ENCODE assay signal across 9 cellular contexts in genomic region chr2:235026649-235027557, GRCh38.
DNase-seq lines count a peak whose midpoint lies in the region; ATAC-seq and TF ChIP-seq lines count a peak whose summit lies in the region.
"Had no signal": no experiment of that assay in that cellular context is flagged by ENCODE, and none has a peak within 500 bp of the region (broad histone marks: within the 10 kb centered on the region; RNA-seq: fewer than 3 reads in every experiment).

No MANE protein-coding gene starts in this region.

- H3K27ac ChIP-seq in SJCRH30 (no peak overlapping the region), ascending aorta (no peak overlapping the region)

- H3K27me3 ChIP-seq in SJCRH30 (no peaks in the 10 kb centered on the region), ascending aorta (no peaks in the 10 kb centered on the region)

- H3K36me3 ChIP-seq in SJCRH30 (no peaks in the 10 kb centered on the region; the same call in 1 of the 2 replicates), ascending aorta (no peaks in the 10 kb centered on the region)

- peaks cover 22% of the 10 kb centered on the region for H3K4me1 ChIP-seq in SJCRH30
- H3K4me1 ChIP-seq in ascending aorta = peaks cover 9 to 15% of the 10 kb centered on the region in 2 donors

- intact Hi-C loops in ascending aorta (cut with DNase I) = no loop called here

- no peak for TF ChIP-seq CTCF in ascending aorta (IDR thresholded peaks at IDR 0.05)

- H3K9me3 ChIP-seq in SJCRH30 (replicated peaks) (no peaks in the 10 kb centered on the region), ascending aorta (no peaks in the 10 kb centered on the region)

- H3K4me3 ChIP-seq in SJCRH30 (no peak overlapping the region), ascending aorta (no peak overlapping the region)

- no peak for ATAC-seq in HG02678 (IDR thresholded peaks at IDR 0.05; ENCODE audit: unreplicated experiment)

- DNase-seq in SIG-M5 treated with dmso at 0.1 percent for 504 hours (lab: John Stamatoyannopoulos, UW; ENCODE audit: unreplicated experiment) = peak; percentile 54
- no peak for DNase-seq in SIG-M5 (lab: John Stamatoyannopoulos, UW)
- peak; percentile 62 for DNase-seq in SW480 (ENCODE audit: low spot score)
- peak; percentile 57 for DNase-seq in iPS-NIHi11 (ENCODE audit: low spot score)
- peak; percentile 94 for DNase-seq in ureter (ENCODE audit: low spot score)
- no peak for DNase-seq in SJCRH30
- no peak for DNase-seq in ascending aorta (ENCODE audit: low spot score in 2 of 2)
- DNase-seq: activated CD4-positive, alpha-beta T cell treated with anti-CD3 and anti-CD28 coated beads for 48 hours had no signal

Comparison
In these comparisons a context has a peak if more than half of its experiments do, and no peak if none do; other contexts are left out.
1. DNase-seq: peak in SIG-M5 treated with dmso at 0.1 percent for 504 hours (single experiment), SW480 (single experiment), iPS-NIHi11 (single experiment) and ureter (single experiment); none in SIG-M5 (single experiment), SJCRH30 (0 of 2) and ascending aorta (0 of 2).